In the genomic region with DNA sequence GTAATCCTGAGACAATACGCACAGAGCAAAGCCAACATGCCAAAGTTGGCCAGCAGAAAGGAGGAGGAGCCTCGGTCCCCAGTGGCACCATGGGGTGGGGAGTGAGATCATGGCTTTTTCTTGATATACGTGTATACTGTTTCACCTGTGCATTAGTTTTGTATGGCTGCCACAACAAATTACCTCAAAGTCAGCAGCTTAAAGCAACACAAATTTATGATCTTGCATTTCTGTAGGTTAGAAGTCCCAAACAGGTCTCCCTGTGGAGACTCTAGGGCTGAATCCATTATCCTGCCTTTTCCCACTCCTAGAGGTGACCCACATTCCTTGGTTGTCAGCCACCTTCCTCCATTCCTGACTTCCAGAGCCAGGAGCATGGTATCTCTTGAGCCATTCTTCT, we compare ENCODE assay signal across 23 cellular contexts.
"Had no signal": no experiment of that assay in that cellular context is flagged by ENCODE, and none has a peak within 500 bp of the region (broad histone marks: within the 10 kb centered on the region; RNA-seq: fewer than 3 reads in every experiment).

No MANE protein-coding gene starts in this region.

- H3K9me3 ChIP-seq: colonic mucosa, esophagus muscularis mucosa, esophagus squamous epithelium, gastrocnemius medialis, gastroesophageal sphincter, heart left ventricle had no signal

- DNase-seq: colonic mucosa; cortex of kidney; dermis blood vessel endothelial cell; dorsolateral prefrontal cortex; effector CD4-positive, alpha-beta T cell; effector CD8-positive, alpha-beta T cell; effector memory CD4-positive, alpha-beta T cell; effector memory CD8-positive, alpha-beta T cell; endodermal cell; erythroblast; esophagus squamous epithelium; foreskin fibroblast; foreskin keratinocyte; foreskin melanocyte; gastrocnemius medialis; glutamatergic neuron; head of caudate nucleus; heart left ventricle; heart right ventricle had no signal

- H3K4me1 ChIP-seq: colonic mucosa, esophagus muscularis mucosa, esophagus squamous epithelium, foreskin keratinocyte, gastrocnemius medialis, gastroesophageal sphincter, heart left ventricle, heart right ventricle had no signal

- H3K27ac ChIP-seq: colonic mucosa, dorsolateral prefrontal cortex, epithelial cell of prostate, esophagus muscularis mucosa, esophagus squamous epithelium, foreskin keratinocyte, gastrocnemius medialis, gastroesophageal sphincter, heart left ventricle, heart right ventricle, hepatocyte had no signal

- H3K36me3 ChIP-seq: colonic mucosa, esophagus muscularis mucosa, esophagus squamous epithelium, gastrocnemius medialis, gastroesophageal sphincter, heart left ventricle, heart right ventricle had no signal

- H3K4me3 ChIP-seq: colonic mucosa, dorsolateral prefrontal cortex, esophagus muscularis mucosa, esophagus squamous epithelium, gastrocnemius medialis, gastroesophageal sphincter, heart left ventricle, heart right ventricle, hepatocyte had no signal
